In the genomic region with DNA sequence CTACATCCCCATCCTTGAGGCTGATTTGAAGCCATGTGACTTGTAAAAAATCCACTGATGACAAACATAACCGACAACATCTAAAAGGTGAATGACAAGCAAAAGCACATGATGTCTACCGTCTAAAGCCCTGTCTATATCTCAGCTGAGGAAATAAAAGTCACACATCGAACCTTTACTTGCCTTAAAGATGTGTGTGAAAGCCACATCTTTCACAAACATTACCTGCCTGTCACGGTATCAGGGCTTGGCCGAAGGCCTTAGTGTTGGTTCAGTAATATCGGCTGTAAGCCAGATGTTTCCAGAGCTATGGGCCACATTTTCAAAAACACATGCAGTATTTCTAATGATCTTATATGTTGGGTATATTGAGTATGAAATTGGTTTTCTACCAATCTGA, we compare ENCODE assay signal across 23 cellular contexts.
"Had no signal": no experiment of that assay in that cellular context is flagged by ENCODE, and none has a peak within 500 bp of the region (broad histone marks: within the 10 kb centered on the region; RNA-seq: fewer than 3 reads in every experiment).

No MANE protein-coding gene starts in this region.

- H3K4me1 Mint-ChIP-seq: activated CD4-positive, alpha-beta memory T cell treated with anti-CD3 and anti-CD28 coated beads, Interleukin-2, amount 10 ng/mL, durations not matched to agents 7 days and 5 days; activated CD4-positive, alpha-beta T cell treated with anti-CD3 and anti-CD28 coated beads, Interleukin-2, amount 10 ng/mL, durations not matched to agents 7 days and 5 days; activated CD8-positive, alpha-beta memory T cell treated with anti-CD3 and anti-CD28 coated beads, Interleukin-2, amount 10 ng/mL, durations not matched to agents 7 days and 5 days; stimulated activated naive B cell treated with anti-CD40 and anti-IgM and Interleukin-4, amounts not matched to agents 10 μg/mL and 1 μg/mL and 100 μg/mL, for 72 hours had no signal

- DNase-seq: activated CD4-positive, alpha-beta memory T cell treated with anti-CD3 and anti-CD28 coated beads, Interleukin-2, amount 10 ng/mL, durations not matched to agents 7 days and 5 days; activated CD4-positive, alpha-beta T cell treated with anti-CD3 and anti-CD28 coated beads for 1 hour; activated CD4-positive, alpha-beta T cell treated with anti-CD3 and anti-CD28 coated beads, Interleukin-2, amount 10 ng/mL, durations not matched to agents 7 days and 5 days; activated CD8-positive, alpha-beta memory T cell treated with anti-CD3 and anti-CD28 coated beads, Interleukin-2, amount 10 ng/mL, durations not matched to agents 7 days and 5 days; activated naive CD4-positive, alpha-beta T cell; activated T-cell treated with anti-CD3 and anti-CD28 coated beads, Interleukin-2, amount 50 U/mL, for 72 hours; anterior cingulate cortex; foreskin fibroblast; left lung; naive B cell; occipital lobe; right cardiac atrium; stimulated activated CD4-positive, alpha-beta T cell treated with anti-CD3 and anti-CD28 coated beads, Interleukin-15, amount 100 ng/mL, for 24 hours; stimulated activated CD4-positive, alpha-beta T cell treated with anti-CD3 and anti-CD28 coated beads, Interleukin-2, amount 100 ng/mL, for 24 hours; stimulated activated naive B cell treated with anti-CD40 and anti-IgM and Interleukin-4, amounts not matched to agents 10 μg/mL and 1 μg/mL and 100 μg/mL, for 72 hours; T-helper 2 cell; trophoblast cell; uterus had no signal

- H3K27me3 Mint-ChIP-seq: naive B cell; stimulated activated naive B cell treated with anti-CD40 and anti-IgM and Interleukin-4, amounts not matched to agents 10 μg/mL and 1 μg/mL and 100 μg/mL, for 72 hours had no signal

- H3K27ac Mint-ChIP-seq: activated CD4-positive, alpha-beta memory T cell treated with anti-CD3 and anti-CD28 coated beads, Interleukin-2, amount 10 ng/mL, durations not matched to agents 7 days and 5 days; activated CD4-positive, alpha-beta T cell treated with anti-CD3 and anti-CD28 coated beads, Interleukin-2, amount 10 ng/mL, durations not matched to agents 7 days and 5 days; activated CD8-positive, alpha-beta memory T cell treated with anti-CD3 and anti-CD28 coated beads, Interleukin-2, amount 10 ng/mL, durations not matched to agents 7 days and 5 days; activated naive CD4-positive, alpha-beta T cell treated with anti-CD3 and anti-CD28 coated beads, Interleukin-2, amount 50 U/mL, for 72 hours; activated T-cell treated with anti-CD3 and anti-CD28 coated beads, Interleukin-2, amount 50 U/mL, for 72 hours; mesothelial cell of epicardium; naive B cell; stimulated activated naive B cell treated with anti-CD40 and anti-IgM and Interleukin-4, amounts not matched to agents 10 μg/mL and 1 μg/mL and 100 μg/mL, for 72 hours had no signal

- H3K27ac ChIP-seq: left lung, uterus had no signal

- H3K27me3 ChIP-seq: left lung, uterus had no signal

- H3K4me3 ChIP-seq: left lung, uterus had no signal

- H3K36me3 ChIP-seq: left lung, uterus had no signal

- H3K9me3 Mint-ChIP-seq: activated CD4-positive, alpha-beta memory T cell treated with anti-CD3 and anti-CD28 coated beads, Interleukin-2, amount 10 ng/mL, durations not matched to agents 7 days and 5 days; activated CD4-positive, alpha-beta T cell treated with anti-CD3 and anti-CD28 coated beads, Interleukin-2, amount 10 ng/mL, durations not matched to agents 7 days and 5 days; activated naive CD4-positive, alpha-beta T cell treated with anti-CD3 and anti-CD28 coated beads, Interleukin-2, amount 50 U/mL, for 72 hours; activated T-cell treated with anti-CD3 and anti-CD28 coated beads, Interleukin-2, amount 50 U/mL, for 72 hours; mesothelial cell of epicardium; naive B cell; neural crest cell; stimulated activated naive B cell treated with anti-CD40 and anti-IgM and Interleukin-4, amounts not matched to agents 10 μg/mL and 1 μg/mL and 100 μg/mL, for 72 hours; WTC11 had no signal

- H3K9me3 ChIP-seq: left lung, uterus had no signal

- ATAC-seq: activated CD8-positive, alpha-beta memory T cell treated with anti-CD3 and anti-CD28 coated beads, Interleukin-2, amount 10 ng/mL, durations not matched to agents 7 days and 5 days; activated naive CD4-positive, alpha-beta T cell treated with anti-CD3 and anti-CD28 coated beads, Interleukin-2, amount 50 U/mL, for 72 hours; activated T-cell treated with anti-CD3 and anti-CD28 coated beads, Interleukin-2, amount 50 U/mL, for 72 hours; SK-N-SH treated with all-trans-retinoic acid at 6 μM for 48 hours; stimulated activated naive B cell treated with anti-CD40 and anti-IgM and Interleukin-4, amounts not matched to agents 10 μg/mL and 1 μg/mL and 100 μg/mL, for 72 hours had no signal

- H3K36me3 Mint-ChIP-seq: activated CD8-positive, alpha-beta memory T cell treated with anti-CD3 and anti-CD28 coated beads, Interleukin-2, amount 10 ng/mL, durations not matched to agents 7 days and 5 days; activated naive CD4-positive, alpha-beta T cell treated with anti-CD3 and anti-CD28 coated beads, Interleukin-2, amount 50 U/mL, for 72 hours; mesothelial cell of epicardium; naive B cell; stimulated activated naive B cell treated with anti-CD40 and anti-IgM and Interleukin-4, amounts not matched to agents 10 μg/mL and 1 μg/mL and 100 μg/mL, for 72 hours; WTC11 had no signal

- H3K4me3 Mint-ChIP-seq: activated CD4-positive, alpha-beta memory T cell treated with anti-CD3 and anti-CD28 coated beads, Interleukin-2, amount 10 ng/mL, durations not matched to agents 7 days and 5 days; activated CD4-positive, alpha-beta T cell treated with anti-CD3 and anti-CD28 coated beads, Interleukin-2, amount 10 ng/mL, durations not matched to agents 7 days and 5 days; activated CD8-positive, alpha-beta memory T cell treated with anti-CD3 and anti-CD28 coated beads, Interleukin-2, amount 10 ng/mL, durations not matched to agents 7 days and 5 days; activated T-cell treated with anti-CD3 and anti-CD28 coated beads, Interleukin-2, amount 50 U/mL, for 72 hours; mesothelial cell of epicardium; naive B cell; neural crest cell; stimulated activated naive B cell treated with anti-CD40 and anti-IgM and Interleukin-4, amounts not matched to agents 10 μg/mL and 1 μg/mL and 100 μg/mL, for 72 hours; WTC11 had no signal
